ENCODE assay signal across 25 cellular contexts in the genomic region with DNA sequence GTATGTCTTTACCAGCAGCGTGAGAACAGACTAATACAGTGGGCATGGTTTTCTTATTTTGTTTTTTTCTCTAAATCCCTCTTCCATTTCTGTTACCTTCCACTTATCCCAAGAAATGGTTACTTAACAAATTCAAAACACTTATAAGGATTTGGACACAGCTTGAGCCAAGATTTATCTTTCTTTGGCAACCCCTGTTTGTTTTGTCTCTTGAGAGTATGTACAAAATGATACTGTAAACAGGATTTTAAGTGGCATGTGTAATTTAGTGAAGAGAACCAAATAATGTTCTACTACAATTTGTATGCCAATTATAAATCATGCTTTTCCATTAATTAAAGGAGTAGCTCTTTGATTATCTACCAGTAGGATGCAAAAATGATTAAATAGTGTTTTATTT. TPM values are rescaled to one million over a fixed set of nuclear protein-coding genes. Genes with fewer than 3 reads are reported as not detected.
"Had no signal": no experiment of that assay in that cellular context is flagged by ENCODE, and none has a peak within 500 bp of the region (broad histone marks: within the 10 kb centered on the region; RNA-seq: fewer than 3 reads in every experiment).

No MANE protein-coding gene starts in this region.

- H3K27me3 ChIP-seq: brain microvascular endothelial cell, cardiac muscle cell had no signal

- ATAC-seq: activated CD8-positive, alpha-beta memory T cell treated with anti-CD3 and anti-CD28 coated beads, Interleukin-2, amount 10 ng/mL, durations not matched to agents 7 days and 5 days; activated T-cell treated with anti-CD3 and anti-CD28 coated beads, Interleukin-2, amount 50 U/mL, for 4 hours; T-helper 17 cell; WTC11 had no signal

- H3K4me1 Mint-ChIP-seq: activated CD8-positive, alpha-beta memory T cell treated with anti-CD3 and anti-CD28 coated beads, Interleukin-2, amount 10 ng/mL, durations not matched to agents 7 days and 5 days; T-helper 17 cell; WTC11 had no signal

- DNase-seq: activated CD4-positive, alpha-beta T cell treated with anti-CD3 and anti-CD28 coated beads for 48 hours; activated CD4-positive, alpha-beta T cell treated with anti-CD3 and anti-CD28 coated beads, Interleukin-2, amount 50 U/mL, for 48 hours; activated CD4-positive, CD25-positive, alpha-beta regulatory T cell treated with anti-CD3 and anti-CD28 coated beads, Interleukin-2, amount 50 U/mL, for 72 hours; activated CD8-positive, alpha-beta memory T cell treated with anti-CD3 and anti-CD28 coated beads, Interleukin-2, amount 10 ng/mL, durations not matched to agents 7 days and 5 days; activated gamma-delta T cell; activated naive CD4-positive, alpha-beta T cell treated with anti-CD3 and anti-CD28 coated beads for 36 hours; activated T-cell treated with anti-CD3 and anti-CD28 coated beads, Interleukin-2, amount 50 U/mL, for 4 hours; amygdala; brain microvascular endothelial cell; Kasumi-1; KBM-7; NCI-H1048; NCI-H146; NCI-H187 treated with DMSO at 0.1 percent for 48 hours; NCI-H345; NCI-H510A; NCI-H526 treated with DMSO at 0.1 percent for 48 hours; SIG-M5; T-helper 17 cell; T-helper 9 cell had no signal

- H3K36me3 ChIP-seq: brain microvascular endothelial cell, cardiac muscle cell had no signal

- H3K27ac ChIP-seq: brain microvascular endothelial cell, cardiac muscle cell had no signal

- H3K36me3 Mint-ChIP-seq: activated CD8-positive, alpha-beta memory T cell treated with anti-CD3 and anti-CD28 coated beads, Interleukin-2, amount 10 ng/mL, durations not matched to agents 7 days and 5 days; activated naive CD8-positive, alpha-beta T cell; WTC11 had no signal

- H3K4me3 Mint-ChIP-seq: activated CD8-positive, alpha-beta memory T cell treated with anti-CD3 and anti-CD28 coated beads, Interleukin-2, amount 10 ng/mL, durations not matched to agents 7 days and 5 days; activated naive CD4-positive, alpha-beta T cell treated with anti-CD3 and anti-CD28 coated beads for 36 hours; activated naive CD8-positive, alpha-beta T cell; activated T-cell treated with anti-CD3 and anti-CD28 coated beads, Interleukin-2, amount 50 U/mL, for 4 hours; T-helper 17 cell; WTC11 had no signal

- H3K27ac Mint-ChIP-seq: activated CD8-positive, alpha-beta memory T cell treated with anti-CD3 and anti-CD28 coated beads, Interleukin-2, amount 10 ng/mL, durations not matched to agents 7 days and 5 days; activated naive CD4-positive, alpha-beta T cell treated with anti-CD3 and anti-CD28 coated beads for 36 hours; activated naive CD8-positive, alpha-beta T cell; T-helper 17 cell; WTC11 had no signal

- H3K4me3 ChIP-seq: cardiac muscle cell had no signal

- H3K9me3 Mint-ChIP-seq: activated naive CD4-positive, alpha-beta T cell treated with anti-CD3 and anti-CD28 coated beads for 36 hours; activated T-cell treated with anti-CD3 and anti-CD28 coated beads, Interleukin-2, amount 50 U/mL, for 4 hours had no signal

RNA-seq across cellular contexts. Expression of a gene that starts 51.4 kb away (rescaled TPM):
- total RNA-seq: activated naive CD4-positive, alpha-beta T cell treated with anti-CD3 and anti-CD28 coated beads for 36 hours; M059J; RPMI7951; T-helper 17 cell had no signal
